ENCODE assay signal across 8 cellular contexts in genomic region chr15:92521624-92522008, GRCh38.
DNase-seq lines count a peak whose midpoint lies in the region; ATAC-seq and TF ChIP-seq lines count a peak whose summit lies in the region.

No MANE protein-coding gene starts in this region.

- DNase-seq in DMS53 treated with DMSO at 0.1 percent for 48 hours (lab: John Stamatoyannopoulos, UW; ENCODE audit: unreplicated experiment) (peak; percentile 59), GM20000 (ENCODE audit: low spot score) (peak; percentile 61), NCI-H748 (lab: John Stamatoyannopoulos, UW; ENCODE audit: unreplicated experiment) (peak; percentile 80), activated T-cell treated with anti-CD3 and anti-CD28 coated beads for 24 hours (ENCODE audit: low read depth) (peak; percentile 35), fibroblast of mammary gland (ENCODE audit: low read depth) (peak; percentile 81), neural progenitor cell (ENCODE audit: low spot score) (peak; percentile 78), thyroid gland (peak; percentile 87 to 88)

- TF ChIP-seq POLR2A in thyroid gland (IDR thresholded peaks at IDR 0.05): no peak

- H3K4me3 Mint-ChIP-seq in neural progenitor cell: no peak overlapping the region

- peaks cover 3% of the 10 kb centered on the region for H3K9me3 Mint-ChIP-seq in neural progenitor cell

- peaks cover 6% of the 10 kb centered on the region for H3K27me3 Mint-ChIP-seq in neural progenitor cell (ENCODE audit: insufficient read depth, low read depth)

- 5 to 6% methylated on average over 7 of the region's 7 CpGs for WGBS in thyroid gland, 2 donors

- H3K27me3 ChIP-seq in neural progenitor cell (no peaks in the 10 kb centered on the region), thyroid gland (no peaks in the 10 kb centered on the region)

- no peaks in the 10 kb centered on the region for H3K36me3 Mint-ChIP-seq in neural progenitor cell

- H3K9ac ChIP-seq in neural progenitor cell: no peak overlapping the region

- intact Hi-C loops in thyroid gland (cut with DNase I): loop anchor here (2.0 kb wide), 1 partner anchor 161 kb away; no protein-coding TSS in a partner anchor

- H3K27ac ChIP-seq in neural progenitor cell (no peak overlapping the region), thyroid gland (no peak overlapping the region)

- no peak overlapping the region for H3K27ac Mint-ChIP-seq in neural progenitor cell

- peak; percentile 69 for ATAC-seq in HG03520 (IDR thresholded peaks at IDR 0.05; ENCODE audit: unreplicated experiment)

- no peaks in the 10 kb centered on the region for H3K79me2 ChIP-seq in neural progenitor cell (ENCODE audit: low read depth)

- H3K4me3 ChIP-seq in fibroblast of mammary gland (ENCODE audit: control insufficient read depth, low read depth, low read length) (no peak overlapping the region), neural progenitor cell (no peak overlapping the region), thyroid gland (replicated peaks in 1 of 3) (no peak overlapping the region)

- no peaks in the 10 kb centered on the region for H3K9me3 ChIP-seq in neural progenitor cell (ENCODE audit: low read depth)
- no peaks in the 10 kb centered on the region for H3K9me3 ChIP-seq in thyroid gland

- H3F3A ChIP-seq in neural progenitor cell (ENCODE audit: low read depth): peaks cover 25% of the 10 kb centered on the region

- H4K20me1 ChIP-seq in neural progenitor cell (ENCODE audit: low read depth): no peaks in the 10 kb centered on the region

- no peak overlapping the region for H2AFZ ChIP-seq in neural progenitor cell (replicated peaks)

- TF ChIP-seq CTCF in GM20000 (IDR thresholded peaks at IDR 0.05; ENCODE audit: extremely low read depth, missing control alignments) (peak; percentile 51), fibroblast of mammary gland (conservative IDR thresholded peaks at IDR 0.05; ENCODE audit: control insufficient read depth, insufficient read depth, low read depth, low read length) (peak; percentile 79), neural progenitor cell (IDR thresholded peaks at IDR 0.05) (peak; percentile 67), thyroid gland (IDR thresholded peaks at IDR 0.05) (peak; percentile 39 to 97 (median 82))

- no peaks in the 10 kb centered on the region for H3K36me3 ChIP-seq in neural progenitor cell
- no peaks in the 10 kb centered on the region for H3K36me3 ChIP-seq in thyroid gland

- H3K4me2 ChIP-seq in neural progenitor cell: no peak overlapping the region

- peaks cover 40% of the 10 kb centered on the region for H3K4me1 ChIP-seq in neural progenitor cell
- peaks cover 5 to 38% of the 10 kb centered on the region in 2 donors for H3K4me1 ChIP-seq in thyroid gland

- peaks cover 52% of the 10 kb centered on the region for H3K4me1 Mint-ChIP-seq in neural progenitor cell

Comparison
In these comparisons a context has a peak if more than half of its experiments do, and no peak if none do; other contexts are left out.
1. DNase-seq: peak in every context shown above with its lines; median percentile 88 in thyroid gland; 81 in fibroblast of mammary gland; 80 in NCI-H748; 78 in neural progenitor cell; 61 in GM20000; 59 in DMS53 treated with DMSO at 0.1 percent for 48 hours; 35 in activated T-cell treated with anti-CD3 and anti-CD28 coated beads for 24 hours.